In the genomic region with DNA sequence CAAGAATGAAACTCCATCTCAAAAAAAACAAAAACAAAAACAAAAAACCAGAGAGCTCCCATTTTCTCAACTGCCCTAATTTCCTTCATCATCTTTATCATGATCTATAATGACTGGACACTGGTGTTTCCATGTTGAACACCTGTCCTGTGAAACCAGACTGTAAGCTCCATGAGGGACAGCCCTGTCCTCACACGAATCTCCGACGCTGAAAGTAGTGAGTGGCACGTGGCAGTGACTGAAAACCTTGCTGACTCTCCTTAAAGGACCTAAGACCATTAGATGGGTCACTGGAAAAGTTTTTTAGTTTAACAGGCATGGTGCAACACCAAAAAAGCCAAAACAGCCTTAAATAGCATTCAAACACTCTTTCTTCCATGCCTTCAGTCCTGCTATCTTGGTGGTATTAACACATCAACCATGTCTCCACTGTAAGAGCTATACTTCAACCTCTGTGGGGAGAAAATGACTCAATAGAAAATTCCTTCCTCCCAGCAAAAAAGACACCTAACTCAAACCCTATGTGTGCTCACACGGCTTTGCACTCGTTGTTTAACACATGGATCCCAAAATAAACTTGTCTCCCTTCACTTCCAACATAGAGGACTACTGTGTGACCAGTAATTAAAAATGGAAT, we compare ENCODE assay signal across 10 cellular contexts. TPM values are rescaled to one million over a fixed set of nuclear protein-coding genes. Genes with fewer than 3 reads are reported as not detected.
DNase-seq lines count a peak whose midpoint lies in the region; ATAC-seq and TF ChIP-seq lines count a peak whose summit lies in the region.
"Had no signal": no experiment of that assay in that cellular context is flagged by ENCODE, and none has a peak within 500 bp of the region (broad histone marks: within the 10 kb centered on the region; RNA-seq: fewer than 3 reads in every experiment).

No MANE protein-coding gene starts in this region.

- 0 out of 2 replicates have a peak, but pooled peaks cover 10% of the 10 kb centered on the region for H3K79me2 ChIP-seq in GM23248 (ENCODE audit: insufficient read depth)

- no peaks in the 10 kb centered on the region for H4K20me1 ChIP-seq in GM23248 (ENCODE audit: insufficient read depth)

- H3K4me2 ChIP-seq in GM23248 (ENCODE audit: unreplicated experiment) = peak overlapping the region; percentile 73

- H3K4me3 ChIP-seq in AG04450 (ENCODE audit: low read depth, low read length) (no peak overlapping the region), GM23248 (peak overlapping the region; percentile 38), lower lobe of right lung (no peak overlapping the region), coronary artery (no peak overlapping the region)
- H3K4me3 ChIP-seq: SJCRH30, testis had no signal

- H3K36me3 ChIP-seq in GM23248 (ENCODE audit: low read depth) (no peaks in the 10 kb centered on the region), lower lobe of right lung (peaks cover 32% of the 10 kb centered on the region)

- 49 to 53% methylated on average over 6 of the region's 6 CpGs for WGBS in GM23248 (ENCODE audit: low coverage in 1 of 2, low lambda C conversion rate in 2 of 2, missing lambda C conversion rate in 2 of 2), 2 experiments

- peaks cover 2% of the 10 kb centered on the region for H3K27me3 ChIP-seq in AG04450 (ENCODE audit: control insufficient read depth, insufficient read depth, low read length)
- no peaks in the 10 kb centered on the region for H3K27me3 ChIP-seq in GM23248 (replicated peaks; ENCODE audit: insufficient read depth)
- no peaks in the 10 kb centered on the region for H3K27me3 ChIP-seq in lower lobe of right lung (ENCODE audit: low read depth)
- H3K27me3 ChIP-seq: SJCRH30, testis had no signal

- H2AFZ ChIP-seq in GM23248 = peak overlapping the region; percentile 53

- H3K9me3 ChIP-seq in AG04450 (ENCODE audit: control insufficient read depth, insufficient read depth, low read length) (no peaks in the 10 kb centered on the region; the same call in 1 of the 2 replicates), GM23248 (ENCODE audit: low read depth) (no peaks in the 10 kb centered on the region), lower lobe of right lung (no peaks in the 10 kb centered on the region)
- H3K9me3 ChIP-seq: SJCRH30, testis had no signal

- peak; percentile 38 for DNase-seq in AG04450 (ENCODE audit: low read depth, low spot score)
- peak; percentile 90 for DNase-seq in GM23248
- peak; percentile 24 for DNase-seq in amniotic stem cell (lab: John Stamatoyannopoulos, UW)
- DNase-seq in lower lobe of right lung = no peak
- DNase-seq in foreskin melanocyte = no peak
- DNase-seq in coronary artery (ENCODE audit: low spot score) = no peak
- DNase-seq in kidney glomerular epithelial cell (lab: John Stamatoyannopoulos, UW) = no peak
- DNase-seq in GM20000 (ENCODE audit: low spot score) = no peak
- DNase-seq: SJCRH30, testis had no signal

- H3K27ac ChIP-seq in AG04450 (ENCODE audit: low read depth, low read length) (peak overlapping the region; percentile 47), GM23248 (peak overlapping the region; percentile 89), lower lobe of right lung (peak overlapping the region; percentile 7), coronary artery (no peak overlapping the region)
- H3K27ac ChIP-seq: SJCRH30, testis had no signal

- intact Hi-C loops in lower lobe of right lung (cut with DNase I) = loop anchor here (10.0 kb wide), 1 partner anchor 258 kb away; no protein-coding TSS in a partner anchor

- POLR2A ChIA-PET in AG04450 (lab: Yijun Ruan, JAX) = interaction anchor here (1.4 kb wide), 1 partner anchor 22 kb away, joined by 5 read pairs; no protein-coding TSS in a partner anchor

- peak overlapping the region; percentile 70 for H3K9ac ChIP-seq in GM23248

- TF ChIP-seq CTCF in AG04450 (IDR thresholded peaks at IDR 0.05; ENCODE audit: low read depth, low read length) (no peak), lower lobe of right lung (IDR thresholded peaks at IDR 0.05) (no peak), coronary artery (IDR thresholded peaks at IDR 0.05) (no peak), GM20000 (IDR thresholded peaks at IDR 0.05; ENCODE audit: extremely low read depth, missing control alignments) (no peak)

- H3K4me1 ChIP-seq in GM23248 (ENCODE audit: insufficient read depth) (peaks cover 19% of the 10 kb centered on the region), lower lobe of right lung (peaks cover 10% of the 10 kb centered on the region)
- H3K4me1 ChIP-seq: SJCRH30 had no signal

- peaks cover 26% of the 10 kb centered on the region for H3F3A ChIP-seq in GM23248 (ENCODE audit: insufficient read depth)

- ATAC-seq in lower lobe of right lung = no peak

- CTCF ChIA-PET in AG04450 (lab: Charles Lee) = no interaction called here

- H3K9me2 ChIP-seq in GM23248 (ENCODE audit: insufficient read depth) = no peaks in the 10 kb centered on the region

- in situ Hi-C loops in GM23248 (cut with MboI) = loop anchor here (5.0 to 25.0 kb wide), 2 partner anchors 256 to 609 kb away; no protein-coding TSS in a partner anchor

RNA-seq across cellular contexts. Expression of gene AXIN2, which starts 8.3 kb away (rescaled TPM):
- polyA plus RNA-seq in AG04450 (2011; rRNA removed) (2.4 and 2.8 TPM in 2 replicates), GM23248 (2016; fragmentation: Nextera tagmentation; extraction: Ambion mirVana) (0.46 and 0.94 TPM in 2 replicates)
- 3.5 and 3.8 TPM in 2 replicates for polyA minus RNA-seq in AG04450 (2011; rRNA and poly(A)+ RNA removed)
- total RNA-seq in GM23248 (2014; rRNA removed; shearing (Covaris generic)) = 2.3 and 2.4 TPM in 2 replicates
- total RNA-seq in lower lobe of right lung = 53.4 TPM

Comparison
In these comparisons a context has a peak if more than half of its experiments do, and no peak if none do; other contexts are left out.
1. DNase-seq: peak in AG04450 (single experiment), GM23248 (single experiment) and amniotic stem cell (single experiment); none in lower lobe of right lung (single experiment), foreskin melanocyte (single experiment), coronary artery (single experiment), kidney glomerular epithelial cell (single experiment) and GM20000 (single experiment).
2. H3K27ac ChIP-seq: peak in AG04450 (single experiment), GM23248 (single experiment) and lower lobe of right lung (single experiment); none in coronary artery (0 of 2).
3. RNA of gene AXIN2, which starts 8.3 kb away (total RNA-seq): 53.4 TPM in lower lobe of right lung (single experiment); 2.3 to 2.4 TPM in GM23248; every median in the first group is over 10 times any median in the second.